In the genomic region with DNA sequence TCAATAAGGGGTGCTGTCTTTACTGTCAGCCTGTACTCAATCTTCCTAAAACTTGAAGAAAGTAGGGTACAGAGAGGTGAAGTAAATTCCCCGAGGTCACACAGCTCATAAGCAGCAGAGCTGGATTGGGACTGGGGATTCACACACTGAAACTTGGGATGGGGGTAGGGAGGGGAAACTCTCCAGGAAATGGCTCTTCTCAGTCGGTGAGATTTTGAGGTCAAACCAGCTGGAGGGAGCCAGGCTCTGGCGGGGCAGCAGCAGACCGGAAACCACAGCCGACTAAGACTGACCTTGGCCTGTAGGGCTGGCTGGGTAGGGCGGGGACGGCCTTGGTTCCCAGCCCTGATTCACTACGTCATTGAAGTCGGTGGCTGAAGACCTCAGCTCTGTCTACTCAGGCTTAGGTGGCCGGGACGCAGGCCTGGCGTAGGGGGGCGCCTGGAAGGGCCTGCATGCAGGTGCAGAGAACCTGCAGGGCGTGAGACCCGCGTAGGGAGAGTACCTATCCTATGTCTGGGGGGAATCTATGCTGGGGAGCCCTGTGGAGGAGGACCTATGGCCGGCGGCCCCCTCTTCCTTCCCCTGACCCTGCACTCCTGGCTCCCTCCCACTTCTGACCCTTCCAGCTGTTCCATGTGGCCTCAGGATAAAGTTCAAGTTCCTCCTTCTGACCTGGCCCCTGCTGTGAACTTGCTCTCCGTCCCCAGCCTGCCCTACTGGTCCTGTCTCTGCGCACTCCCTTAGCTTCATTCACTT, we compare ENCODE assay signal across 1 cellular context.
TF ChIP-seq lines count a peak whose summit lies in the region.

No MANE protein-coding gene starts in this region.

TF ChIP-seq in HepG2, 621 proteins besides CTCF, POLR2A, EP300 and RAD21 (continued from another document and continues in another):
- TF ChIP-seq TRAFD1 (CRISPR knock-in tag; IDR thresholded peaks at IDR 0.05; ENCODE audit: borderline replicate concordance): 0 out of 2 replicates have a peak, but pooled peaks have one; percentile 51
- peak; percentile 67 for TF ChIP-seq MED1 (CRISPR knock-in tag; IDR thresholded peaks at IDR 0.05)
- TF ChIP-seq, protein P1, sequence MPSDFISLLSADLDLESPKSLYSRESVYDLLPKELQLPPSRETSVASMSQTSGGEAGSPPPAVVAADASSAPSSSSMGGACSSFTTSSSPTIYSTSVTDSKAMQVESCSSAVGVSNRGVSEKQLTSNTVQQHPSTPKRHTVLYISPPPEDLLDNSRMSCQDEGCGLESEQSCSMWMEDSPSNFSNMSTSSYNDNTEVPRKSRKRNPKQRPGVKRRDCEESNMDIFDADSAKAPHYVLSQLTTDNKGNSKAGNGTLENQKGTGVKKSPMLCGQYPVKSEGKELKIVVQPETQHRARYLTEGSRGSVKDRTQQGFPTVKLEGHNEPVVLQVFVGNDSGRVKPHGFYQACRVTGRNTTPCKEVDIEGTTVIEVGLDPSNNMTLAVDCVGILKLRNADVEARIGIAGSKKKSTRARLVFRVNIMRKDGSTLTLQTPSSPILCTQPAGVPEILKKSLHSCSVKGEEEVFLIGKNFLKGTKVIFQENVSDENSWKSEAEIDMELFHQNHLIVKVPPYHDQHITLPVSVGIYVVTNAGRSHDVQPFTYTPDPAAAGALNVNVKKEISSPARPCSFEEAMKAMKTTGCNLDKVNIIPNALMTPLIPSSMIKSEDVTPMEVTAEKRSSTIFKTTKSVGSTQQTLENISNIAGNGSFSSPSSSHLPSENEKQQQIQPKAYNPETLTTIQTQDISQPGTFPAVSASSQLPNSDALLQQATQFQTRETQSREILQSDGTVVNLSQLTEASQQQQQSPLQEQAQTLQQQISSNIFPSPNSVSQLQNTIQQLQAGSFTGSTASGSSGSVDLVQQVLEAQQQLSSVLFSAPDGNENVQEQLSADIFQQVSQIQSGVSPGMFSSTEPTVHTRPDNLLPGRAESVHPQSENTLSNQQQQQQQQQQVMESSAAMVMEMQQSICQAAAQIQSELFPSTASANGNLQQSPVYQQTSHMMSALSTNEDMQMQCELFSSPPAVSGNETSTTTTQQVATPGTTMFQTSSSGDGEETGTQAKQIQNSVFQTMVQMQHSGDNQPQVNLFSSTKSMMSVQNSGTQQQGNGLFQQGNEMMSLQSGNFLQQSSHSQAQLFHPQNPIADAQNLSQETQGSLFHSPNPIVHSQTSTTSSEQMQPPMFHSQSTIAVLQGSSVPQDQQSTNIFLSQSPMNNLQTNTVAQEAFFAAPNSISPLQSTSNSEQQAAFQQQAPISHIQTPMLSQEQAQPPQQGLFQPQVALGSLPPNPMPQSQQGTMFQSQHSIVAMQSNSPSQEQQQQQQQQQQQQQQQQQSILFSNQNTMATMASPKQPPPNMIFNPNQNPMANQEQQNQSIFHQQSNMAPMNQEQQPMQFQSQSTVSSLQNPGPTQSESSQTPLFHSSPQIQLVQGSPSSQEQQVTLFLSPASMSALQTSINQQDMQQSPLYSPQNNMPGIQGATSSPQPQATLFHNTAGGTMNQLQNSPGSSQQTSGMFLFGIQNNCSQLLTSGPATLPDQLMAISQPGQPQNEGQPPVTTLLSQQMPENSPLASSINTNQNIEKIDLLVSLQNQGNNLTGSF (CRISPR knock-in tag; IDR thresholded peaks at IDR 0.05): no peak
- TF ChIP-seq ZFP41 (CRISPR knock-in tag; IDR thresholded peaks at IDR 0.05; ENCODE audit: borderline replicate concordance): no peak
- peak; percentile 79 for TF ChIP-seq CREB1 (IDR thresholded peaks at IDR 0.05)
- TF ChIP-seq CREB1 (CRISPR knock-in tag; IDR thresholded peaks at IDR 0.05): peak; percentile 38; the same call in 1 of the 2 replicates
- no peak for TF ChIP-seq FOXO4 (CRISPR knock-in tag; conservative IDR thresholded peaks at IDR 0.05)
- no peak for TF ChIP-seq RFXANK (CRISPR knock-in tag; IDR thresholded peaks at IDR 0.05)
- TF ChIP-seq PCBP1 (IDR thresholded peaks at IDR 0.05; ENCODE audit: borderline replicate concordance, low read depth, low read length): 0 out of 2 replicates have a peak, but pooled peaks have one; percentile 31
- TF ChIP-seq, protein P2, sequence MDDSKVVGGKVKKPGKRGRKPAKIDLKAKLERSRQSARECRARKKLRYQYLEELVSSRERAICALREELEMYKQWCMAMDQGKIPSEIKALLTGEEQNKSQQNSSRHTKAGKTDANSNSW (CRISPR knock-in tag; IDR thresholded peaks at IDR 0.05; ENCODE audit: borderline replicate concordance): no peak
- no peak for TF ChIP-seq KAT2B (IDR thresholded peaks at IDR 0.05; ENCODE audit: borderline replicate concordance, low read depth, low read length)
- peak; percentile 36; the same call in 1 of the 2 replicates for TF ChIP-seq ZFY (CRISPR knock-in tag; IDR thresholded peaks at IDR 0.05)
- peak; percentile 81 for TF ChIP-seq CBFB (CRISPR knock-in tag; IDR thresholded peaks at IDR 0.05)
- TF ChIP-seq FOXK2 (IDR thresholded peaks at IDR 0.05): no peak
- TF ChIP-seq REL (CRISPR knock-in tag; conservative IDR thresholded peaks at IDR 0.05): no peak; the same call in 1 of the 2 replicates
- no peak for TF ChIP-seq NONO (IDR thresholded peaks at IDR 0.05)
- 0 out of 2 replicates have a peak, but pooled peaks have one; percentile 36 for TF ChIP-seq NONO (CRISPR knock-in tag; conservative IDR thresholded peaks at IDR 0.05)
- no peak for TF ChIP-seq HES4 (CRISPR knock-in tag; IDR thresholded peaks at IDR 0.05; ENCODE audit: borderline replicate concordance)
- TF ChIP-seq SRSF1 (optimal IDR thresholded peaks at IDR 0.05; ENCODE audit: low read depth, low read length): no peak
- no peak for TF ChIP-seq THYN1 (CRISPR knock-in tag; IDR thresholded peaks at IDR 0.05; ENCODE audit: borderline replicate concordance, low read depth)
- TF ChIP-seq, protein P3, sequence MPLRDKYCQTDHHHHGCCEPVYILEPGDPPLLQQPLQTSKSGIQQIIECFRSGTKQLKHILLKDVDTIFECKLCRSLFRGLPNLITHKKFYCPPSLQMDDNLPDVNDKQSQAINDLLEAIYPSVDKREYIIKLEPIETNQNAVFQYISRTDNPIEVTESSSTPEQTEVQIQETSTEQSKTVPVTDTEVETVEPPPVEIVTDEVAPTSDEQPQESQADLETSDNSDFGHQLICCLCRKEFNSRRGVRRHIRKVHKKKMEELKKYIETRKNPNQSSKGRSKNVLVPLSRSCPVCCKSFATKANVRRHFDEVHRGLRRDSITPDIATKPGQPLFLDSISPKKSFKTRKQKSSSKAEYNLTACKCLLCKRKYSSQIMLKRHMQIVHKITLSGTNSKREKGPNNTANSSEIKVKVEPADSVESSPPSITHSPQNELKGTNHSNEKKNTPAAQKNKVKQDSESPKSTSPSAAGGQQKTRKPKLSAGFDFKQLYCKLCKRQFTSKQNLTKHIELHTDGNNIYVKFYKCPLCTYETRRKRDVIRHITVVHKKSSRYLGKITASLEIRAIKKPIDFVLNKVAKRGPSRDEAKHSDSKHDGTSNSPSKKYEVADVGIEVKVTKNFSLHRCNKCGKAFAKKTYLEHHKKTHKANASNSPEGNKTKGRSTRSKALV (CRISPR knock-in tag; IDR thresholded peaks at IDR 0.05): no peak
- peak; percentile 94 for TF ChIP-seq ERF (CRISPR knock-in tag; IDR thresholded peaks at IDR 0.05)
- no peak; the same call in 1 of the 2 replicates for TF ChIP-seq NFYC (CRISPR knock-in tag; IDR thresholded peaks at IDR 0.05)
- TF ChIP-seq, protein P4, sequence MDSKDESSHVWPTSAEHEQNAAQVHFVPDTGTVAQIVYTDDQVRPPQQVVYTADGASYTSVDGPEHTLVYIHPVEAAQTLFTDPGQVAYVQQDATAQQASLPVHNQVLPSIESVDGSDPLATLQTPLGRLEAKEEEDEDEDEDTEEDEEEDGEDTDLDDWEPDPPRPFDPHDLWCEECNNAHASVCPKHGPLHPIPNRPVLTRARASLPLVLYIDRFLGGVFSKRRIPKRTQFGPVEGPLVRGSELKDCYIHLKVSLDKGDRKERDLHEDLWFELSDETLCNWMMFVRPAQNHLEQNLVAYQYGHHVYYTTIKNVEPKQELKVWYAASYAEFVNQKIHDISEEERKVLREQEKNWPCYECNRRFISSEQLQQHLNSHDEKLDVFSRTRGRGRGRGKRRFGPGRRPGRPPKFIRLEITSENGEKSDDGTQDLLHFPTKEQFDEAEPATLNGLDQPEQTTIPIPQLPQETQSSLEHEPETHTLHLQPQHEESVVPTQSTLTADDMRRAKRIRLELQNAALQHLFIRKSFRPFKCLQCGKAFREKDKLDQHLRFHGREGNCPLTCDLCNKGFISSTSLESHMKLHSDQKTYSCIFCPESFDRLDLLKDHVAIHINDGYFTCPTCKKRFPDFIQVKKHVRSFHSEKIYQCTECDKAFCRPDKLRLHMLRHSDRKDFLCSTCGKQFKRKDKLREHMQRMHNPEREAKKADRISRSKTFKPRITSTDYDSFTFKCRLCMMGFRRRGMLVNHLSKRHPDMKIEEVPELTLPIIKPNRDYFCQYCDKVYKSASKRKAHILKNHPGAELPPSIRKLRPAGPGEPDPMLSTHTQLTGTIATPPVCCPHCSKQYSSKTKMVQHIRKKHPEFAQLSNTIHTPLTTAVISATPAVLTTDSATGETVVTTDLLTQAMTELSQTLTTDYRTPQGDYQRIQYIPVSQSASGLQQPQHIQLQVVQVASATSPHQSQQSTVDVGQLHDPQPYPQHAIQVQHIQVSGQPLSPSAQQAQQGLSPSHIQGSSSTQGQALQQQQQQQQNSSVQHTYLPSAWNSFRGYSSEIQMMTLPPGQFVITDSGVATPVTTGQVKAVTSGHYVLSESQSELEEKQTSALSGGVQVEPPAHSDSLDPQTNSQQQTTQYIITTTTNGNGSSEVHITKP (CRISPR knock-in tag; IDR thresholded peaks at IDR 0.05; ENCODE audit: low read depth): peak; percentile 62; the same call in 1 of the 2 replicates
- 0 out of 2 replicates have a peak, but pooled peaks have one; percentile 57 for TF ChIP-seq SMAD3 (CRISPR knock-in tag; IDR thresholded peaks at IDR 0.05)
- no peak for TF ChIP-seq RBM39 (IDR thresholded peaks at IDR 0.05; ENCODE audit: low read depth, low read length, poor library complexity, severe bottlenecking)
- no peak for TF ChIP-seq ZFAT (CRISPR knock-in tag; conservative IDR thresholded peaks at IDR 0.05)
- TF ChIP-seq ZNF407 (CRISPR knock-in tag; IDR thresholded peaks at IDR 0.05; ENCODE audit: not compliant biosample characterization): no peak
- peak; percentile 71; the same call in 1 of the 2 replicates for TF ChIP-seq ZMYM3 (CRISPR knock-in tag; IDR thresholded peaks at IDR 0.05)
